ENCODE assay signal across 11 cellular contexts in genomic region chr4:170666909-170667308, GRCh38.
"Had no signal": no experiment of that assay in that cellular context is flagged by ENCODE, and none has a peak within 500 bp of the region (broad histone marks: within the 10 kb centered on the region; RNA-seq: fewer than 3 reads in every experiment).

No MANE protein-coding gene starts in this region.

- H3K36me3 ChIP-seq: thyroid gland had no signal

- H3K4me1 ChIP-seq: thyroid gland had no signal

- H3K4me3 ChIP-seq: lung, thyroid gland had no signal

- H3K27me3 Mint-ChIP-seq: activated B cell treated with CpG ODN at 0.5 μM for 24 hours; activated CD4-positive, alpha-beta T cell treated with anti-CD3 and anti-CD28 coated beads, Interleukin-2, amount 10 ng/mL, durations not matched to agents 7 days and 5 days; activated naive CD8-positive, alpha-beta T cell had no signal

- H3K27ac Mint-ChIP-seq: activated B cell treated with CpG ODN at 0.5 μM for 24 hours; activated CD4-positive, alpha-beta T cell treated with anti-CD3 and anti-CD28 coated beads, Interleukin-2, amount 10 ng/mL, durations not matched to agents 7 days and 5 days; activated naive CD8-positive, alpha-beta T cell; activated T-cell treated with anti-CD3 and anti-CD28 coated beads, Interleukin-2, amount 50 U/mL, for 72 hours had no signal

- H3K4me3 Mint-ChIP-seq: activated B cell treated with CpG ODN at 0.5 μM for 24 hours; activated CD4-positive, alpha-beta T cell treated with anti-CD3 and anti-CD28 coated beads, Interleukin-2, amount 10 ng/mL, durations not matched to agents 7 days and 5 days; activated naive CD8-positive, alpha-beta T cell; activated T-cell treated with anti-CD3 and anti-CD28 coated beads, Interleukin-2, amount 50 U/mL, for 72 hours had no signal

- H3K9me3 ChIP-seq: thyroid gland had no signal

- H3K9me3 Mint-ChIP-seq: activated B cell treated with CpG ODN at 0.5 μM for 24 hours had no signal

- ATAC-seq: activated T-cell treated with anti-CD3 and anti-CD28 coated beads, Interleukin-2, amount 50 U/mL, for 72 hours had no signal

- H3K36me3 Mint-ChIP-seq: activated naive CD8-positive, alpha-beta T cell had no signal

- H3K4me1 Mint-ChIP-seq: activated B cell treated with CpG ODN at 0.5 μM for 24 hours; activated CD4-positive, alpha-beta T cell treated with anti-CD3 and anti-CD28 coated beads, Interleukin-2, amount 10 ng/mL, durations not matched to agents 7 days and 5 days had no signal

- H3K27me3 ChIP-seq: thyroid gland had no signal

- H3K27ac ChIP-seq: thyroid gland had no signal

- DNase-seq: activated B cell treated with CpG ODN at 0.5 μM for 24 hours; activated CD4-positive, alpha-beta T cell treated with anti-CD3 and anti-CD28 coated beads, Interleukin-2, amount 10 ng/mL, durations not matched to agents 7 days and 5 days; activated CD8-positive, alpha-beta memory T cell treated with anti-CD3 and anti-CD28 coated beads, Interleukin-2, amount 50 U/mL, for 48 hours; activated gamma-delta T cell; activated T-cell treated with anti-CD3 and anti-CD28 coated beads, Interleukin-2, amount 50 U/mL, for 72 hours; amniotic stem cell; midbrain; stimulated activated CD4-positive, alpha-beta T cell treated with anti-CD3 and anti-CD28 coated beads, Interleukin-2, amount 100 ng/mL, for 24 hours; thyroid gland had no signal
